In genomic region chr7:39854616-39855324, GRCh38 we compare ENCODE assay signal across 8 cellular contexts.
DNase-seq lines count a peak whose midpoint lies in the region; ATAC-seq and TF ChIP-seq lines count a peak whose summit lies in the region.
"Not testable (repeated sequence)": the region's sequence is repeated elsewhere in the genome, so short reads cannot be mapped to it uniquely, and the experiment has no call there.

No MANE protein-coding gene starts in this region.

- H3K27ac ChIP-seq in SJSA1; foreskin keratinocyte; thymus (ENCODE audit: low read depth): not testable (repeated sequence)

- peak; percentile 87 for ATAC-seq in GM21423 (IDR thresholded peaks at IDR 0.05; ENCODE audit: unreplicated experiment)
- peak; percentile 73 for ATAC-seq in HG03045 (IDR thresholded peaks at IDR 0.05; ENCODE audit: unreplicated experiment)
- peak; percentile 86 for ATAC-seq in foreskin keratinocyte
- peak; percentile 95 to 100 (median 100) for ATAC-seq in natural killer cell

- peak overlapping the region; percentile 30; the same call in 1 of the 2 replicates for H3K9ac ChIP-seq in ES-I3 (ENCODE audit: low read depth, low read length)
- not testable (repeated sequence) for H3K9ac ChIP-seq in adipocyte (ENCODE audit: low read length)

- H3K36me3 ChIP-seq in ES-I3 (ENCODE audit: insufficient read depth, low read length); SJSA1; adipocyte (ENCODE audit: control insufficient read depth, insufficient read depth, low read length, severe bottlenecking); thymus (ENCODE audit: control insufficient read depth, insufficient read depth): not testable (repeated sequence)

- not testable (repeated sequence) for H3K9me3 ChIP-seq in ES-I3 (ENCODE audit: control insufficient read depth, insufficient read depth, low read length); SJSA1 (replicated peaks); adipocyte (ENCODE audit: control insufficient read depth, low read length); thymus (ENCODE audit: control insufficient read depth)

- WGBS in thymus, result 21% methylated on average over 28 of the region's 36 CpGs

- not testable (repeated sequence) for H3K9me3 Mint-ChIP-seq in natural killer cell

- peak overlapping the region; percentile 30 for H3K4me3 ChIP-seq in SJSA1
- H3K4me3 ChIP-seq in adipocyte (ENCODE audit: low read length), result peak overlapping the region; percentile 73
- peak overlapping the region; percentile 16 for H3K4me3 ChIP-seq in thymus (ENCODE audit: low read length)

- peaks cover 27 to 60% of the 10 kb centered on the region in 2 donors for H3K27me3 Mint-ChIP-seq in natural killer cell (ENCODE audit: low read depth in 2 of 2)

- not testable (repeated sequence) for H3K4me1 ChIP-seq in ES-I3 (ENCODE audit: insufficient read depth, low read length); SJSA1 (replicated peaks); adipocyte (ENCODE audit: control insufficient read depth, insufficient read depth, low read length); foreskin keratinocyte; thymus (ENCODE audit: control insufficient read depth, insufficient read depth, low read length)

- not testable (repeated sequence) for DNase-seq in SJSA1 (ENCODE audit: low read depth in 1 of 2, low spot score in 2 of 2); adipocyte (ENCODE audit: low read depth); foreskin keratinocyte; natural killer cell

- H3K27me3 ChIP-seq in SJSA1 (replicated peaks); adipocyte (replicated peaks; ENCODE audit: control insufficient read depth, insufficient read depth, low read length); thymus (ENCODE audit: control insufficient read depth, insufficient read depth): not testable (repeated sequence)
- peaks cover 35% of the 10 kb centered on the region for H3K27me3 ChIP-seq in foreskin keratinocyte

- H3K4me3 Mint-ChIP-seq in natural killer cell, result peak overlapping the region; percentile 52

- H3K36me3 Mint-ChIP-seq in natural killer cell, result not testable (repeated sequence)

- not testable (repeated sequence) for TF ChIP-seq CTCF in foreskin keratinocyte (conservative IDR thresholded peaks at IDR 0.05); natural killer cell (IDR thresholded peaks at IDR 0.05)

- H3K4me1 Mint-ChIP-seq in natural killer cell, result peaks cover 11 to 16% of the 10 kb centered on the region in 2 donors

- not testable (repeated sequence) for H3K27ac Mint-ChIP-seq in natural killer cell

- intact Hi-C loops in natural killer cell (cut with micrococcal nuclease), result not testable (repeated sequence)

Comparison
In these comparisons a context has a peak if more than half of its experiments do, and no peak if none do; other contexts are left out.
1. H3K4me3 ChIP-seq: peak in every context shown above with its lines; median percentile 73 in adipocyte; 30 in SJSA1; 16 in thymus.